9 cellular contexts compared by ENCODE assay signal in genomic region chr10:3780766-3781457, GRCh38. TPM values are rescaled to one million over a fixed set of nuclear protein-coding genes. Genes with fewer than 3 reads are reported as not detected.
DNase-seq lines count a peak whose midpoint lies in the region; ATAC-seq and TF ChIP-seq lines count a peak whose summit lies in the region.
"Had no signal": no experiment of that assay in that cellular context is flagged by ENCODE, and none has a peak within 500 bp of the region (broad histone marks: within the 10 kb centered on the region; RNA-seq: fewer than 3 reads in every experiment).

No MANE protein-coding gene starts in this region.

- H3K27me3 Mint-ChIP-seq in endothelial cell (ENCODE audit: unreplicated experiment) (peaks cover 40% of the 10 kb centered on the region), neural crest cell (ENCODE audit: low read depth) (no peaks in the 10 kb centered on the region)

- H3K4me3 ChIP-seq in BLaER1 treated with 17β-estradiol and CSF1 and Interleukin-3, amounts not matched to agents 10 nM and 100 nM = peak overlapping the region; percentile 87 to 99 (median 94)

- POLR2A ChIA-PET in RWPE1 (lab: Yijun Ruan, JAX; ENCODE audit: low non-redundant PET) = interaction anchor here (0.6 to 1.1 kb wide), 3 partner anchors 29 to 583 kb away, joined by 3 to 5 read pairs (median 3); no protein-coding TSS in a partner anchor

- DNase-seq in RWPE1 (ENCODE audit: low spot score) (no peak), endothelial cell (ENCODE audit: low spot score) (no peak), neural crest cell (ENCODE audit: low read depth, low spot score) (no peak), SW480 (ENCODE audit: low spot score) (no peak)
- no peak for DNase-seq in stimulated activated CD4-positive, alpha-beta T cell treated with anti-CD3 and anti-CD28 coated beads, Interleukin-1b, Interleukin-23, amount 100 ng/mL, for 48 hours
- DNase-seq: NCI-H1092 had no signal

- no peak for TF ChIP-seq CTCF in RWPE1 (conservative IDR thresholded peaks at IDR 0.05; ENCODE audit: low read depth)
- no peak for TF ChIP-seq CTCF in endothelial cell (IDR thresholded peaks at IDR 0.05; ENCODE audit: unreplicated experiment)
- TF ChIP-seq CTCF in neural crest cell (conservative IDR thresholded peaks at IDR 0.05) = no peak

- H3K9me3 ChIP-seq in BLaER1 treated with 17β-estradiol and CSF1 and Interleukin-3, amounts not matched to agents 10 nM and 100 nM (replicated peaks in 1 of 11) = no peaks in the 10 kb centered on the region

- H3K36me3 ChIP-seq in BLaER1 treated with 17β-estradiol and CSF1 and Interleukin-3, amounts not matched to agents 10 nM and 100 nM = peaks cover 61 to 90% (median 69%) of the 10 kb centered on the region in 11 experiments

- H3K9me3 Mint-ChIP-seq in endothelial cell (ENCODE audit: unreplicated experiment) = no peaks in the 10 kb centered on the region
- H3K9me3 Mint-ChIP-seq in neural crest cell = no peaks in the 10 kb centered on the region

- CTCF ChIA-PET in RWPE1 (lab: Yijun Ruan, JAX) = no interaction called here

- H3K27ac Mint-ChIP-seq in endothelial cell (ENCODE audit: unreplicated experiment) (peak overlapping the region; percentile 100), neural crest cell (ENCODE audit: unreplicated experiment) (peak overlapping the region; percentile 44)

- H3K36me3 Mint-ChIP-seq in endothelial cell (ENCODE audit: low read depth, unreplicated experiment) (peaks cover 80% of the 10 kb centered on the region), neural crest cell (ENCODE audit: low read depth) (peaks cover 33% of the 10 kb centered on the region)

- H3K4me3 Mint-ChIP-seq in endothelial cell (ENCODE audit: unreplicated experiment) (peak overlapping the region; percentile 100), neural crest cell (peak overlapping the region; percentile 59)

- H4K20me1 ChIP-seq in BLaER1 treated with 17β-estradiol and CSF1 and Interleukin-3, amounts not matched to agents 10 nM and 100 nM = peaks cover 67 to 91% (median 89%) of the 10 kb centered on the region in 11 experiments

- peak overlapping the region; percentile 84 to 99 (median 96) for H3K4me2 ChIP-seq in BLaER1 treated with 17β-estradiol and CSF1 and Interleukin-3, amounts not matched to agents 10 nM and 100 nM

- H3K27ac ChIP-seq in BLaER1 treated with 17β-estradiol and CSF1 and Interleukin-3, amounts not matched to agents 10 nM and 100 nM = peak overlapping the region; percentile 97 to 100 (median 99)
- peak overlapping the region; percentile 99 for H3K27ac ChIP-seq in RWPE1

- H3K9ac ChIP-seq in BLaER1 treated with 17β-estradiol and CSF1 and Interleukin-3, amounts not matched to agents 10 nM and 100 nM = peak overlapping the region; percentile 97 to 100 (median 99)

- no peaks in the 10 kb centered on the region for H3K27me3 ChIP-seq in BLaER1 treated with 17β-estradiol and CSF1 and Interleukin-3, amounts not matched to agents 10 nM and 100 nM

- no peak for ATAC-seq in GM19023 (IDR thresholded peaks at IDR 0.05; ENCODE audit: unreplicated experiment)
- ATAC-seq in HG03196 (IDR thresholded peaks at IDR 0.05; ENCODE audit: unreplicated experiment) = no peak

- H3K4me1 Mint-ChIP-seq in endothelial cell (ENCODE audit: unreplicated experiment) = peaks cover 72% of the 10 kb centered on the region
- peaks cover 39% of the 10 kb centered on the region for H3K4me1 Mint-ChIP-seq in neural crest cell

- H3K4me1 ChIP-seq in BLaER1 treated with 17β-estradiol and CSF1 and Interleukin-3, amounts not matched to agents 10 nM and 100 nM = peaks cover 49 to 64% (median 61%) of the 10 kb centered on the region in 10 experiments

RNA-seq across cellular contexts. Expression of gene KLF6, which starts 4.1 kb away (rescaled TPM):
- total RNA-seq in endothelial cell (ENCODE audit: unreplicated experiment) (328 TPM), neural crest cell (38.6 and 40.2 TPM in 2 replicates)
